Comparison of ENCODE assay signal across 25 cellular contexts in the genomic region with DNA sequence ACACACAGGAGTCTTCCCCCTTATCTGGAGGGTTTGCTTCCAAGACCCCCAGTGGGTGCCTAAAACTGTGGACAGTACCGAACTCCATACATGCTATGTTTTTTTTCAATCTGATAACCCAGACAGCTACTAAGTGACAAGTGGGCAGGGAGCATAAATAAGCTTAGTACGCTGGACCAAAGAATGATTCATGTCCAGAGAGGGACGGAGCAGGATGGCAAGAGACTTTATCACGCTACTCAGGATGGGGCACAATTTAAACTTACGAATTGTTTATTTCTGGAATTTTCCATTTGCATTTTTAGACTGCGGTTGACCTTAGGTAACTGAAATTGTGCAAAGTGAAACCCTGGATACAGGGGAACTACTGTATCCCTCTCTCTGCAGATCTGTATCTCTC.
DNase-seq lines count a peak whose midpoint lies in the region; ATAC-seq, FAIRE-seq and TF ChIP-seq lines count a peak whose summit lies in the region.
"Had no signal": no experiment of that assay in that cellular context is flagged by ENCODE, and none has a peak within 500 bp of the region (broad histone marks: within the 10 kb centered on the region; RNA-seq: fewer than 3 reads in every experiment).

No MANE protein-coding gene starts in this region.

- H3K36me3 Mint-ChIP-seq in nephron (ENCODE audit: low read depth) (no peaks in the 10 kb centered on the region), WTC11 (no peaks in the 10 kb centered on the region), CD14-positive monocyte (no peaks in the 10 kb centered on the region)
- H3K36me3 Mint-ChIP-seq: CD4-positive, CD25-positive, alpha-beta regulatory T cell; CD8-positive, alpha-beta T cell had no signal

- no peak overlapping the region for H3K9ac ChIP-seq in H1 (replicated peaks in 1 of 4; ENCODE audit: extremely low read depth in 1 of 4, low read depth in 3 of 4, low read length in 3 of 4)
- H3K9ac ChIP-seq: GM23248 had no signal

- H2BK12ac ChIP-seq in H1 (ENCODE audit: low read depth, low read length): no peak overlapping the region

- no peak for TF ChIP-seq POLR2A in H1 (IDR thresholded peaks at IDR 0.05; ENCODE audit: control extremely low read depth in 1 of 2, low read depth in 2 of 2, low read length in 2 of 2)

- H3K27me3 Mint-ChIP-seq in nephron (ENCODE audit: low read depth) (peaks cover 24% of the 10 kb centered on the region), WTC11 (ENCODE audit: low read depth) (peaks cover 3% of the 10 kb centered on the region; the same call in 1 of the 2 replicates), CD14-positive monocyte (ENCODE audit: low read depth in 3 of 3) (peaks cover 35 to 49% (median 42%) of the 10 kb centered on the region in 3 donors)

- ATAC-seq in WTC11 (no peak), omental fat pad (ENCODE audit: low FRiP score) (no peak)
- ATAC-seq: A549; CD8-positive, alpha-beta T cell; GM12878 had no signal

- H2BK5ac ChIP-seq in H1 (ENCODE audit: low read depth, low read length): 0 out of 2 replicates have a peak overlapping the region, but pooled peaks have one; percentile 17

- H2BK20ac ChIP-seq in H1 (ENCODE audit: low read length): peak overlapping the region; percentile 51; the same call in 1 of the 2 replicates

- H2BK15ac ChIP-seq in H1 (ENCODE audit: low read length): no peak overlapping the region

- H3K4ac ChIP-seq in H1 (replicated peaks; ENCODE audit: insufficient read length, low read depth, low read length): no peak overlapping the region

- no peaks in the 10 kb centered on the region for H3K27me3 ChIP-seq in BE2C
- H3K27me3 ChIP-seq in H1 (replicated peaks in 1 of 4; ENCODE audit: control insufficient read depth in 3 of 4, extremely low read depth in 1 of 4, insufficient read depth in 3 of 4, low read length in 3 of 4): peaks cover 0 to 3% (median under 1%) of the 10 kb centered on the region in 4 experiments; a peak in 2 of 7 replicates

- H3K27ac Mint-ChIP-seq in nephron (peak overlapping the region in 2 of 3 experiments; percentile 2 to 20), WTC11 (no peak overlapping the region), CD14-positive monocyte (no peak overlapping the region)
- H3K27ac Mint-ChIP-seq: CD4-positive, CD25-positive, alpha-beta regulatory T cell; CD8-positive, alpha-beta T cell had no signal

- H3K79me2 ChIP-seq in H1 (ENCODE audit: control insufficient read depth in 1 of 2, insufficient read depth in 2 of 2, low read length in 2 of 2): no peaks in the 10 kb centered on the region

- H4K8ac ChIP-seq in H1 (ENCODE audit: extremely low read depth, insufficient read depth, low read length): no peak overlapping the region

- H2AFZ ChIP-seq in H1 (ENCODE audit: low read length): no peak overlapping the region
- H2AFZ ChIP-seq: GM23248 had no signal

- no peak for DNase-seq in BE2C
- DNase-seq in H4 (ENCODE audit: low spot score): peak; percentile 8
- no peak for DNase-seq in H1 (ENCODE audit: low read depth in 1 of 2, low spot score in 2 of 2)
- no peak for DNase-seq in WTC11 (ENCODE audit: low spot score)
- DNase-seq in NCI-H1092 treated with DMSO at 0.1 percent for 48 hours (lab: John Stamatoyannopoulos, UW): no peak
- DNase-seq in omental fat pad (ENCODE audit: low spot score): no peak
- no peak for DNase-seq in CD14-positive monocyte (ENCODE audit: low spot score)
- DNase-seq: 8988T; ACHN; AML-193; C1 segment of cervical spinal cord; CD4-positive, CD25-positive, alpha-beta regulatory T cell; CD8-positive, alpha-beta T cell; DMS 273 treated with DMSO at 0.1 percent for 48 hours; DMS79; EL; GDM1; GM23248; H7; HCEC 1CT had no signal

- H2BK120ac ChIP-seq in H1 (replicated peaks; ENCODE audit: low read depth, low read length): no peak overlapping the region

- no peaks in the 10 kb centered on the region for H3K9me3 ChIP-seq in BE2C
- H3K9me3 ChIP-seq in H1 (ENCODE audit: insufficient read depth in 2 of 2, low read depth in 1 of 2, low read length in 1 of 2): no peaks in the 10 kb centered on the region
- H3K9me3 ChIP-seq: A549 had no signal

- no peak for FAIRE-seq in H1 (lab: Jason Lieb, UNC)
- FAIRE-seq: A549, D721Med, GM12878, GM19239 had no signal

- H3K56ac ChIP-seq in H1 (replicated peaks; ENCODE audit: insufficient read length, low read depth, low read length): no peak overlapping the region

- H3K18ac ChIP-seq in H1 (ENCODE audit: extremely low read depth, low read length): no peak overlapping the region

- H3K4me3 ChIP-seq in BE2C (ENCODE audit: low read depth, low read length) (peak overlapping the region; percentile 33), H1 (ENCODE audit: extremely low read depth in 1 of 4, insufficient read depth in 2 of 4, low read depth in 3 of 4, low read length in 4 of 4) (no peak overlapping the region)
- H3K4me3 ChIP-seq: A549, GM12878, GM23248 had no signal

- no peak overlapping the region for H3K4me2 ChIP-seq in H1 (ENCODE audit: insufficient read depth in 1 of 2, low read depth in 2 of 2, low read length in 2 of 2)
- H3K4me2 ChIP-seq: A549 had no signal

- WGBS in H1 (ENCODE audit: extremely low coverage in 1 of 2, insufficient coverage in 1 of 2, insufficient read length in 1 of 2, insufficient replicate concordance in 2 of 2, low coverage in 1 of 2, low lambda C conversion rate in 2 of 2, missing lambda C conversion rate in 1 of 2), 2 experiments: 93% methylated on average over 6 of the region's 6 CpGs; no CpG with 5 or more reads in 1 of the 2 experiments

- H3K9me3 Mint-ChIP-seq in nephron (no peaks in the 10 kb centered on the region), WTC11 (peaks cover 3% of the 10 kb centered on the region; the same call in 1 of the 2 replicates), CD14-positive monocyte (peaks cover 0 to 1% (median 0%) of the 10 kb centered on the region in 7 donors)
- H3K9me3 Mint-ChIP-seq: CD8-positive, alpha-beta T cell had no signal

- no peak overlapping the region for H3K14ac ChIP-seq in H1 (ENCODE audit: insufficient read length)

- no peak overlapping the region for H3K23ac ChIP-seq in H1 (ENCODE audit: insufficient read length)

- POLR2A ChIA-PET in H1 (lab: Charles Lee; ENCODE audit: partially characterized antibody) (no interaction called here), WTC11 (lab: Charles Lee) (no interaction called here)

- CTCF ChIA-PET in H1 (lab: Charles Lee; ENCODE audit: partially characterized antibody): interaction anchor here (0.9 kb wide), 1 partner anchor 160 kb away, joined by 3 read pairs; no protein-coding TSS in a partner anchor
- CTCF ChIA-PET in WTC11 (lab: Charles Lee): no interaction called here

- H4K5ac ChIP-seq in H1 (ENCODE audit: insufficient read length, low read depth, low read length): no peak overlapping the region

- H2AK5ac ChIP-seq in H1 (ENCODE audit: low read depth, low read length): no peak overlapping the region

- TF ChIP-seq CTCF in BE2C (IDR thresholded peaks at IDR 0.05; ENCODE audit: low read depth, low read length): no peak
- TF ChIP-seq CTCF in H1 (IDR thresholded peaks at IDR 0.05; ENCODE audit: control extremely low read depth in 1 of 3, insufficient read depth in 1 of 3, low read depth in 1 of 3, low read length in 3 of 3): no peak
- TF ChIP-seq CTCF in nephron (IDR thresholded peaks at IDR 0.05; ENCODE audit: unreplicated experiment in 3 of 3): no peak
- TF ChIP-seq CTCF in WTC11 (IDR thresholded peaks at IDR 0.05): no peak
- no peak for TF ChIP-seq CTCF in omental fat pad (IDR thresholded peaks at IDR 0.05)
- no peak for TF ChIP-seq CTCF in CD14-positive monocyte (IDR thresholded peaks at IDR 0.05)

- H3K79me1 ChIP-seq in H1 (ENCODE audit: low read depth, low read length): no peaks in the 10 kb centered on the region

- TF ChIP-seq RAD21 in H1 (IDR thresholded peaks at IDR 0.05 in 1 of 2, conservative IDR thresholded peaks at IDR 0.05 in 1 of 2; ENCODE audit: low read depth in 2 of 2, low read length in 2 of 2): no peak

- peaks cover 6% of the 10 kb centered on the region; the same call in 1 of the 2 replicates for H3K23me2 ChIP-seq in H1 (ENCODE audit: low read depth, low read length)

- H3K4me1 Mint-ChIP-seq in nephron (peaks cover 49% of the 10 kb centered on the region), WTC11 (peaks cover 66% of the 10 kb centered on the region), CD14-positive monocyte (no peaks in the 10 kb centered on the region)
- H3K4me1 Mint-ChIP-seq: CD4-positive, CD25-positive, alpha-beta regulatory T cell had no signal

- TF ChIP-seq EP300 in H1 (IDR thresholded peaks at IDR 0.05; ENCODE audit: borderline replicate concordance in 1 of 2, low read depth in 2 of 2, low read length in 2 of 2): no peak

- peaks cover 30% of the 10 kb centered on the region for H3K4me1 ChIP-seq in BE2C
- peaks cover 0 to 18% (median 16%) of the 10 kb centered on the region in 4 experiments; a peak in 6 of 7 replicates for H3K4me1 ChIP-seq in H1 (replicated peaks in 1 of 4; ENCODE audit: control insufficient read depth in 3 of 4, insufficient read depth in 4 of 4, low read length in 3 of 4)
- H3K4me1 ChIP-seq: A549 had no signal

- intact Hi-C loops in CD14-positive monocyte (cut with micrococcal nuclease): no loop called here

- H3K36me3 ChIP-seq in BE2C (no peaks in the 10 kb centered on the region), H1 (ENCODE audit: control insufficient read depth in 2 of 4, insufficient read depth in 4 of 4, low read length in 3 of 4) (no peaks in the 10 kb centered on the region)

- no peaks in the 10 kb centered on the region for H4K20me1 ChIP-seq in H1 (replicated peaks in 1 of 2; ENCODE audit: control insufficient read depth in 1 of 2, insufficient read depth in 2 of 2, low read length in 2 of 2)

- H3K4me3 Mint-ChIP-seq in nephron (no peak overlapping the region), WTC11 (no peak overlapping the region), CD14-positive monocyte (peak overlapping the region in 1 of 2 donors; percentile 13)
- H3K4me3 Mint-ChIP-seq: CD4-positive, CD25-positive, alpha-beta regulatory T cell; CD8-positive, alpha-beta T cell had no signal

- H4K91ac ChIP-seq in H1 (replicated peaks; ENCODE audit: insufficient read length, low read length): no peak overlapping the region

- no peak overlapping the region for H3K27ac ChIP-seq in H1 (ENCODE audit: low read depth, low read length)
- H3K27ac ChIP-seq: A549, GM23248 had no signal

TF ChIP-seq in H1, 55 proteins besides CTCF, POLR2A, EP300 and RAD21 (continues in another document):
- TF ChIP-seq SP4 (IDR thresholded peaks at IDR 0.05; ENCODE audit: low read length) (no peak), KDM1A (IDR thresholded peaks at IDR 0.05; ENCODE audit: borderline replicate concordance, low read length) (no peak), RBBP5 (IDR thresholded peaks at IDR 0.05; ENCODE audit: borderline replicate concordance, low read depth, low read length) (no peak), SP1 (IDR thresholded peaks at IDR 0.05; ENCODE audit: low read depth, low read length) (no peak)

Comparison
In these comparisons a context has a peak if more than half of its experiments do, and no peak if none do; other contexts are left out.
1. H3K27ac Mint-ChIP-seq: peak in nephron (2 of 3); none in WTC11 (single experiment) and CD14-positive monocyte (0 of 7).